9 cellular contexts compared by ENCODE assay signal in the genomic region with DNA sequence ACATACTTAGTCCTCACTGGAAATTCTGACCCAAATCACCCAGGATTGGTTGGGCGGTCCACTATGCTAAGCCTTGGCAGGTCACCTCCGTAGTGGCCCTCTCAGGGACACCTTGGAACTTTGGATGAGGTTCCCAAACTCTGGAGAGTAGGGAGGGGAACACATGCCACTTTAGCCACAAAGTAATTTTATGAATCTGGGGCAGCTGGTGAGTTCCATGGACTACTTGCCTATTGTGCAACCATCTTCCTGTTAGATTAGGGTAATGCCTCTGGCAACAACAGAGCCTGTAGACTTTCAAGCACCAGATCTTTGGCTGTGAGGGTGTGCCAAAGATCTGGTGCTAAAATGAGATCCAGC.
DNase-seq lines count a peak whose midpoint lies in the region; ATAC-seq and TF ChIP-seq lines count a peak whose summit lies in the region.
"Had no signal": no experiment of that assay in that cellular context is flagged by ENCODE, and none has a peak within 500 bp of the region (broad histone marks: within the 10 kb centered on the region; RNA-seq: fewer than 3 reads in every experiment).

No MANE protein-coding gene starts in this region.

- no peaks in the 10 kb centered on the region for H3K9me3 ChIP-seq in Caco-2
- H3K9me3 ChIP-seq in lower lobe of right lung: no peaks in the 10 kb centered on the region
- H3K9me3 ChIP-seq: gastrocnemius medialis had no signal

- H3K36me3 Mint-ChIP-seq in Caco-2 (ENCODE audit: insufficient read depth, unreplicated experiment): no peaks in the 10 kb centered on the region

- H3K9me3 Mint-ChIP-seq in Caco-2 (ENCODE audit: unreplicated experiment): no peaks in the 10 kb centered on the region

- H3K4me1 ChIP-seq in Caco-2 (peaks cover 15% of the 10 kb centered on the region), lower lobe of right lung (peaks cover 18% of the 10 kb centered on the region)

- CTCF ChIA-PET in Caco-2 (lab: Charles Lee): interaction anchor here (1.1 kb wide), 1 partner anchor 695 kb away, joined by 3 read pairs; no protein-coding TSS in a partner anchor

- peak in 1 of 2 experiments; percentile 6 for DNase-seq in Caco-2
- peak; percentile 24 for DNase-seq in NCI-H1105 (lab: John Stamatoyannopoulos, UW)
- DNase-seq in choroid plexus epithelial cell (ENCODE audit: low read depth): peak; percentile 41
- DNase-seq in lower lobe of right lung: no peak
- DNase-seq in NCI-H2081 treated with DMSO at 0.1 percent for 48 hours (lab: John Stamatoyannopoulos, UW): no peak
- no peak for DNase-seq in GM13977 (ENCODE audit: low spot score)
- DNase-seq: gastrocnemius medialis had no signal

- peak overlapping the region; percentile 57 for H3K27ac ChIP-seq in lower lobe of right lung
- H3K27ac ChIP-seq: gastrocnemius medialis had no signal

- H3K27me3 Mint-ChIP-seq in Caco-2 (ENCODE audit: insufficient read depth, unreplicated experiment): no peaks in the 10 kb centered on the region

- H3K4me1 Mint-ChIP-seq in Caco-2 (ENCODE audit: low read depth, unreplicated experiment): peaks cover 17% of the 10 kb centered on the region

- TF ChIP-seq CTCF in Caco-2 (IDR thresholded peaks at IDR 0.05; ENCODE audit: insufficient read depth in 1 of 2, low read depth in 1 of 2, low read length in 1 of 2, severe bottlenecking in 1 of 2, unreplicated experiment in 1 of 2): no peak
- TF ChIP-seq CTCF in choroid plexus epithelial cell (conservative IDR thresholded peaks at IDR 0.05; ENCODE audit: low read depth, low read length): no peak
- no peak for TF ChIP-seq CTCF in lower lobe of right lung (IDR thresholded peaks at IDR 0.05)
- TF ChIP-seq CTCF in GM13977 (IDR thresholded peaks at IDR 0.05; ENCODE audit: extremely low read depth, insufficient read depth, missing control alignments): no peak

- in situ Hi-C loops in GM13977 (cut with MboI; ENCODE audit: low pct_unique_long_range_greater_than_20kb, low sequenced_read_pairs, unreplicated experiment): no loop called here

- POLR2A ChIA-PET in Caco-2 (lab: Charles Lee): no interaction called here

- intact Hi-C loops in Caco-2 (cut with micrococcal nuclease; ENCODE audit: unreplicated experiment) (loop anchor here (5.0 kb wide), 1 partner anchor 76 kb away; a partner anchor contains a TSS), lower lobe of right lung (cut with DNase I) (no loop called here)

- no peaks in the 10 kb centered on the region for H3K36me3 ChIP-seq in Caco-2 (ENCODE audit: control insufficient read depth, insufficient read depth, low read length)
- no peaks in the 10 kb centered on the region for H3K36me3 ChIP-seq in lower lobe of right lung
- H3K36me3 ChIP-seq: gastrocnemius medialis had no signal

- BruUV-seq in Caco-2 (replicated peaks; lab: Mats Ljungman, UMichigan): no TSS peak

- H3K4me3 ChIP-seq in Caco-2 (ENCODE audit: low read depth, low read length): no peak overlapping the region
- H3K4me3 ChIP-seq in choroid plexus epithelial cell (ENCODE audit: low read depth, low read length): no peak overlapping the region
- no peak overlapping the region for H3K4me3 ChIP-seq in lower lobe of right lung
- H3K4me3 ChIP-seq: gastrocnemius medialis had no signal

- H3K27me3 ChIP-seq in Caco-2 (replicated peaks; ENCODE audit: control insufficient read depth, insufficient read depth, low read length) (no peaks in the 10 kb centered on the region), lower lobe of right lung (ENCODE audit: low read depth) (no peaks in the 10 kb centered on the region)
- H3K27me3 ChIP-seq: gastrocnemius medialis had no signal

- peak overlapping the region; percentile 55 for H3K27ac Mint-ChIP-seq in Caco-2 (ENCODE audit: unreplicated experiment)

- ATAC-seq in lower lobe of right lung: peak; percentile 82 to 84
- ATAC-seq in HG03280 (IDR thresholded peaks at IDR 0.05; ENCODE audit: unreplicated experiment): no peak
- ATAC-seq in GM19395 (IDR thresholded peaks at IDR 0.05; ENCODE audit: unreplicated experiment): no peak
- ATAC-seq: gastrocnemius medialis had no signal

- H3K4me3 Mint-ChIP-seq in Caco-2 (ENCODE audit: unreplicated experiment): no peak overlapping the region

Comparison
In these comparisons a context has a peak if more than half of its experiments do, and no peak if none do; other contexts are left out.
1. DNase-seq: peak in NCI-H1105 (single experiment) and choroid plexus epithelial cell (single experiment); none in lower lobe of right lung (single experiment), NCI-H2081 treated with DMSO at 0.1 percent for 48 hours (single experiment) and GM13977 (single experiment).
2. ATAC-seq: peak in lower lobe of right lung (2 of 2); none in HG03280 (single experiment) and GM19395 (single experiment).